Comparison of ENCODE assay signal across 1 cellular context in genomic region chr12:6766651-6767300, GRCh38.
TF ChIP-seq lines count a peak whose summit lies in the region.

No MANE protein-coding gene starts in this region.

TF ChIP-seq in K562, 482 proteins besides CTCF, POLR2A, EP300 and RAD21 (continued from another document and continues in another):
- TF ChIP-seq ATF3 (IDR thresholded peaks at IDR 0.05) (no peak), ATF3 (CRISPR knock-in tag; conservative IDR thresholded peaks at IDR 0.05) (no peak), ZBTB12 (CRISPR knock-in tag; IDR thresholded peaks at IDR 0.05) (no peak), COPS2 (conservative IDR thresholded peaks at IDR 0.05) (no peak), MCM7 (IDR thresholded peaks at IDR 0.05) (no peak), FOXJ2 (tag; IDR thresholded peaks at IDR 0.05) (no peak), EGR1 (conservative IDR thresholded peaks at IDR 0.05) (peak; percentile 41), PHF8 (IDR thresholded peaks at IDR 0.05; ENCODE audit: borderline replicate concordance, low read length) (peak; percentile 28; the same call in 1 of the 2 replicates), ZNF232 (CRISPR knock-in tag; IDR thresholded peaks at IDR 0.05) (no peak), BCL6 (CRISPR knock-in tag; IDR thresholded peaks at IDR 0.05) (no peak), CSDE1 (IDR thresholded peaks at IDR 0.05) (no peak), NR2C2 (CRISPR knock-in tag; IDR thresholded peaks at IDR 0.05) (no peak), NR2C2 (tag; IDR thresholded peaks at IDR 0.05) (no peak), MYC (IDR thresholded peaks at IDR 0.05; ENCODE audit: low read depth, low read length) (peak; percentile 58), MYC (CRISPR knock-in tag; IDR thresholded peaks at IDR 0.05; ENCODE audit: borderline replicate concordance, low read depth) (no peak), BCLAF1 (IDR thresholded peaks at IDR 0.05; ENCODE audit: borderline replicate concordance in 1 of 2, control insufficient read depth in 1 of 2, low read depth in 2 of 2, low read length in 1 of 2) (no peak), PRMT5 (CRISPR knock-in tag; IDR thresholded peaks at IDR 0.05) (no peak), ESRRA (IDR thresholded peaks at IDR 0.05; ENCODE audit: borderline replicate concordance, low read depth) (peak; percentile 11; the same call in 1 of the 2 replicates), TEAD4 (IDR thresholded peaks at IDR 0.05; ENCODE audit: low read length) (no peak), TEAD4 (CRISPR knock-in tag; IDR thresholded peaks at IDR 0.05; ENCODE audit: borderline replicate concordance) (no peak), SMARCC2 (IDR thresholded peaks at IDR 0.05; ENCODE audit: low read depth) (no peak), CHCHD3 (CRISPR knock-in tag; IDR thresholded peaks at IDR 0.05) (no peak), CREB1 (IDR thresholded peaks at IDR 0.05) (peak; percentile 27; the same call in 1 of the 2 replicates), CREB1 (CRISPR knock-in tag; IDR thresholded peaks at IDR 0.05) (0 out of 2 replicates have a peak, but pooled peaks have one; percentile 32), HBP1 (CRISPR knock-in tag; IDR thresholded peaks at IDR 0.05) (no peak), SAP30 (IDR thresholded peaks at IDR 0.05; ENCODE audit: borderline replicate concordance, insufficient read depth, low read depth, low read length, poor library complexity, severe bottlenecking) (peak; percentile 43), ELF2 (CRISPR knock-in tag; IDR thresholded peaks at IDR 0.05) (0 out of 2 replicates have a peak, but pooled peaks have one; percentile 17), HCFC1 (IDR thresholded peaks at IDR 0.05; ENCODE audit: low read depth, low read length) (peak; percentile 25; the same call in 1 of the 2 replicates), CBX5 (IDR thresholded peaks at IDR 0.05; ENCODE audit: borderline replicate concordance, low read depth) (no peak), MTF1 (CRISPR knock-in tag; IDR thresholded peaks at IDR 0.05; ENCODE audit: borderline replicate concordance) (no peak), HNRNPH1 (optimal IDR thresholded peaks at IDR 0.05; ENCODE audit: low read depth, low read length) (no peak), POLR2G (IDR thresholded peaks at IDR 0.05; ENCODE audit: low read depth, low read length) (peak; percentile 76), CGGBP1 (CRISPR knock-in tag; IDR thresholded peaks at IDR 0.05) (no peak), RBBP5 (IDR thresholded peaks at IDR 0.05; ENCODE audit: borderline replicate concordance, insufficient read depth, low read length, poor library complexity, severe bottlenecking) (peak; percentile 37), SRF (CRISPR knock-in tag; IDR thresholded peaks at IDR 0.05) (no peak), HIVEP1 (CRISPR knock-in tag; IDR thresholded peaks at IDR 0.05) (no peak), PHB2 (IDR thresholded peaks at IDR 0.05; ENCODE audit: low read depth) (no peak), DACH1 (IDR thresholded peaks at IDR 0.05; ENCODE audit: partially characterized antibody) (no peak), POLR2AphosphoS5 (IDR thresholded peaks at IDR 0.05; ENCODE audit: control insufficient read depth, insufficient read depth, low read depth, low read length) (no peak), MAFK (IDR thresholded peaks at IDR 0.05; ENCODE audit: low read length) (no peak), NFYB (IDR thresholded peaks at IDR 0.05; ENCODE audit: extremely low read depth, insufficient read length) (no peak), MTA3 (IDR thresholded peaks at IDR 0.05; ENCODE audit: borderline replicate concordance) (0 out of 2 replicates have a peak, but pooled peaks have one; percentile 43), ETV5 (CRISPR knock-in tag; IDR thresholded peaks at IDR 0.05; ENCODE audit: low read depth) (peak; percentile 32; the same call in 1 of the 2 replicates), KLF16 (IDR thresholded peaks at IDR 0.05) (no peak)
- TF ChIP-seq, protein P1, sequence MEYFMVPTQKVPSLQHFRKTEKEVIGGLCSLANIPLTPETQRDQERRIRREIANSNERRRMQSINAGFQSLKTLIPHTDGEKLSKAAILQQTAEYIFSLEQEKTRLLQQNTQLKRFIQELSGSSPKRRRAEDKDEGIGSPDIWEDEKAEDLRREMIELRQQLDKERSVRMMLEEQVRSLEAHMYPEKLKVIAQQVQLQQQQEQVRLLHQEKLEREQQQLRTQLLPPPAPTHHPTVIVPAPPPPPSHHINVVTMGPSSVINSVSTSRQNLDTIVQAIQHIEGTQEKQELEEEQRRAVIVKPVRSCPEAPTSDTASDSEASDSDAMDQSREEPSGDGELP (CRISPR knock-in tag; IDR thresholded peaks at IDR 0.05; ENCODE audit: borderline replicate concordance) = peak; percentile 35; the same call in 1 of the 2 replicates
- TF ChIP-seq, protein P2, sequence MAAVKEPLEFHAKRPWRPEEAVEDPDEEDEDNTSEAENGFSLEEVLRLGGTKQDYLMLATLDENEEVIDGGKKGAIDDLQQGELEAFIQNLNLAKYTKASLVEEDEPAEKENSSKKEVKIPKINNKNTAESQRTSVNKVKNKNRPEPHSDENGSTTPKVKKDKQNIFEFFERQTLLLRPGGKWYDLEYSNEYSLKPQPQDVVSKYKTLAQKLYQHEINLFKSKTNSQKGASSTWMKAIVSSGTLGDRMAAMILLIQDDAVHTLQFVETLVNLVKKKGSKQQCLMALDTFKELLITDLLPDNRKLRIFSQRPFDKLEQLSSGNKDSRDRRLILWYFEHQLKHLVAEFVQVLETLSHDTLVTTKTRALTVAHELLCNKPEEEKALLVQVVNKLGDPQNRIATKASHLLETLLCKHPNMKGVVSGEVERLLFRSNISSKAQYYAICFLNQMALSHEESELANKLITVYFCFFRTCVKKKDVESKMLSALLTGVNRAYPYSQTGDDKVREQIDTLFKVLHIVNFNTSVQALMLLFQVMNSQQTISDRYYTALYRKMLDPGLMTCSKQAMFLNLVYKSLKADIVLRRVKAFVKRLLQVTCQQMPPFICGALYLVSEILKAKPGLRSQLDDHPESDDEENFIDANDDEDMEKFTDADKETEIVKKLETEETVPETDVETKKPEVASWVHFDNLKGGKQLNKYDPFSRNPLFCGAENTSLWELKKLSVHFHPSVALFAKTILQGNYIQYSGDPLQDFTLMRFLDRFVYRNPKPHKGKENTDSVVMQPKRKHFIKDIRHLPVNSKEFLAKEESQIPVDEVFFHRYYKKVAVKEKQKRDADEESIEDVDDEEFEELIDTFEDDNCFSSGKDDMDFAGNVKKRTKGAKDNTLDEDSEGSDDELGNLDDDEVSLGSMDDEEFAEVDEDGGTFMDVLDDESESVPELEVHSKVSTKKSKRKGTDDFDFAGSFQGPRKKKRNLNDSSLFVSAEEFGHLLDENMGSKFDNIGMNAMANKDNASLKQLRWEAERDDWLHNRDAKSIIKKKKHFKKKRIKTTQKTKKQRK (IDR thresholded peaks at IDR 0.05; ENCODE audit: borderline replicate concordance, low read depth, low read length) = no peak
- TF ChIP-seq, protein P3, sequence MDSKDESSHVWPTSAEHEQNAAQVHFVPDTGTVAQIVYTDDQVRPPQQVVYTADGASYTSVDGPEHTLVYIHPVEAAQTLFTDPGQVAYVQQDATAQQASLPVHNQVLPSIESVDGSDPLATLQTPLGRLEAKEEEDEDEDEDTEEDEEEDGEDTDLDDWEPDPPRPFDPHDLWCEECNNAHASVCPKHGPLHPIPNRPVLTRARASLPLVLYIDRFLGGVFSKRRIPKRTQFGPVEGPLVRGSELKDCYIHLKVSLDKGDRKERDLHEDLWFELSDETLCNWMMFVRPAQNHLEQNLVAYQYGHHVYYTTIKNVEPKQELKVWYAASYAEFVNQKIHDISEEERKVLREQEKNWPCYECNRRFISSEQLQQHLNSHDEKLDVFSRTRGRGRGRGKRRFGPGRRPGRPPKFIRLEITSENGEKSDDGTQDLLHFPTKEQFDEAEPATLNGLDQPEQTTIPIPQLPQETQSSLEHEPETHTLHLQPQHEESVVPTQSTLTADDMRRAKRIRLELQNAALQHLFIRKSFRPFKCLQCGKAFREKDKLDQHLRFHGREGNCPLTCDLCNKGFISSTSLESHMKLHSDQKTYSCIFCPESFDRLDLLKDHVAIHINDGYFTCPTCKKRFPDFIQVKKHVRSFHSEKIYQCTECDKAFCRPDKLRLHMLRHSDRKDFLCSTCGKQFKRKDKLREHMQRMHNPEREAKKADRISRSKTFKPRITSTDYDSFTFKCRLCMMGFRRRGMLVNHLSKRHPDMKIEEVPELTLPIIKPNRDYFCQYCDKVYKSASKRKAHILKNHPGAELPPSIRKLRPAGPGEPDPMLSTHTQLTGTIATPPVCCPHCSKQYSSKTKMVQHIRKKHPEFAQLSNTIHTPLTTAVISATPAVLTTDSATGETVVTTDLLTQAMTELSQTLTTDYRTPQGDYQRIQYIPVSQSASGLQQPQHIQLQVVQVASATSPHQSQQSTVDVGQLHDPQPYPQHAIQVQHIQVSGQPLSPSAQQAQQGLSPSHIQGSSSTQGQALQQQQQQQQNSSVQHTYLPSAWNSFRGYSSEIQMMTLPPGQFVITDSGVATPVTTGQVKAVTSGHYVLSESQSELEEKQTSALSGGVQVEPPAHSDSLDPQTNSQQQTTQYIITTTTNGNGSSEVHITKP (IDR thresholded peaks at IDR 0.05; ENCODE audit: partially characterized antibody) = no peak
- TF ChIP-seq, protein P4, sequence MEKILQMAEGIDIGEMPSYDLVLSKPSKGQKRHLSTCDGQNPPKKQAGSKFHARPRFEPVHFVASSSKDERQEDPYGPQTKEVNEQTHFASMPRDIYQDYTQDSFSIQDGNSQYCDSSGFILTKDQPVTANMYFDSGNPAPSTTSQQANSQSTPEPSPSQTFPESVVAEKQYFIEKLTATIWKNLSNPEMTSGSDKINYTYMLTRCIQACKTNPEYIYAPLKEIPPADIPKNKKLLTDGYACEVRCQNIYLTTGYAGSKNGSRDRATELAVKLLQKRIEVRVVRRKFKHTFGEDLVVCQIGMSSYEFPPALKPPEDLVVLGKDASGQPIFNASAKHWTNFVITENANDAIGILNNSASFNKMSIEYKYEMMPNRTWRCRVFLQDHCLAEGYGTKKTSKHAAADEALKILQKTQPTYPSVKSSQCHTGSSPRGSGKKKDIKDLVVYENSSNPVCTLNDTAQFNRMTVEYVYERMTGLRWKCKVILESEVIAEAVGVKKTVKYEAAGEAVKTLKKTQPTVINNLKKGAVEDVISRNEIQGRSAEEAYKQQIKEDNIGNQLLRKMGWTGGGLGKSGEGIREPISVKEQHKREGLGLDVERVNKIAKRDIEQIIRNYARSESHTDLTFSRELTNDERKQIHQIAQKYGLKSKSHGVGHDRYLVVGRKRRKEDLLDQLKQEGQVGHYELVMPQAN (IDR thresholded peaks at IDR 0.05; ENCODE audit: borderline replicate concordance) = no peak
